In the genomic region with DNA sequence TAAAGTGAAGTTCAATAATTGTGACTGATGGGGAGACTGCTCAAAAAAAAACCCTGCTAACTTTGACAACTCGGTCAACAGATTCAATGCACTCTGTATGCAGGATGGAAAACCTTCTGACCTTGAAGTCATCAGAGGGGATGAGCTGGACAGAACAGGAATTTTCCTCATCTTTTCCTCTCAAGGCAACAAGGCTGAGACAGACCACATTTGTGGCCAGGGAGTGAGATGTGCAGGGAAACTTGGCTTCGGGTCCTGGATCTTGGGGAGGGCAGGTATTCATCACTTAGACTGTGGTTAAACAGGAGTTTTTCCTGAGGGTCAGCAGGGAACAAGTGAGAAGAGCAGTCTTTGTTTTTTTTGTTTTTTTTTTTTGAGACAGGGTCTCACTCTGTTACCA, we compare ENCODE assay signal across 25 cellular contexts.
"Had no signal": no experiment of that assay in that cellular context is flagged by ENCODE, and none has a peak within 500 bp of the region (broad histone marks: within the 10 kb centered on the region; RNA-seq: fewer than 3 reads in every experiment).

No MANE protein-coding gene starts in this region.

- H3K4me1 ChIP-seq: esophagus muscularis mucosa, foreskin keratinocyte, gastroesophageal sphincter, heart right ventricle, left ventricle myocardium inferior, lower lobe of right lung, prostate gland, right atrium auricular region, stomach, thyroid gland had no signal

- ATAC-seq: gastroesophageal sphincter; heart right ventricle; lower lobe of right lung; natural killer cell; sciatic nerve; stimulated activated effector memory CD8-positive, alpha-beta T cell treated with anti-CD3 and anti-CD28 coated beads, Interleukin-12 subunit alpha, Interleukin-12 subunit beta, amount 100 ng/mL, for 72 hours had no signal

- H3K36me3 ChIP-seq: esophagus muscularis mucosa, gastroesophageal sphincter, heart right ventricle, left ventricle myocardium inferior, lower lobe of right lung, prostate gland, right atrium auricular region, stomach, thyroid gland had no signal

- DNase-seq: dermis blood vessel endothelial cell; effector memory CD4-positive, alpha-beta T cell; glutamatergic neuron; heart right ventricle; hippocampal formation; left colon; left ventricle myocardium inferior; lower lobe of right lung; natural killer cell; nucleus accumbens; stimulated activated CD4-positive, alpha-beta T cell treated with anti-CD3 and anti-CD28 coated beads, Interleukin-2, amount 100 ng/mL, for 24 hours; stimulated activated CD4-positive, alpha-beta T cell treated with anti-CD3 and anti-CD28 coated beads, Interleukin-4, amount 100 ng/mL, for 24 hours; stimulated activated naive CD4-positive, alpha-beta T cell treated with Interleukin-2 at 50 U/mL for 16 hours; stomach; thyroid gland had no signal

- FAIRE-seq: endothelial cell of umbilical vein, islet of Langerhans had no signal

- H3K9me3 ChIP-seq: esophagus muscularis mucosa, gastroesophageal sphincter, heart right ventricle, left ventricle myocardium inferior, lower lobe of right lung, prostate gland, right atrium auricular region, stomach, thyroid gland had no signal

- H3K27me3 ChIP-seq: esophagus muscularis mucosa, foreskin keratinocyte, gastroesophageal sphincter, heart right ventricle, right atrium auricular region, stomach, thyroid gland had no signal

- H3K4me3 ChIP-seq: coronary artery, esophagus muscularis mucosa, gastroesophageal sphincter, heart right ventricle, left ventricle myocardium inferior, lower lobe of right lung, prostate gland, right atrium auricular region, stomach, thyroid gland had no signal

- H3K27ac ChIP-seq: coronary artery, esophagus muscularis mucosa, foreskin keratinocyte, gastroesophageal sphincter, heart right ventricle, left ventricle myocardium inferior, lower lobe of right lung, prostate gland, right atrium auricular region, stomach, thyroid gland had no signal
